ENCODE assay signal across 8 cellular contexts in genomic region chr17:21286066-21286770, GRCh38. TPM values are rescaled to one million over a fixed set of nuclear protein-coding genes. Genes with fewer than 3 reads are reported as not detected.
DNase-seq lines count a peak whose midpoint lies in the region; ATAC-seq lines count a peak whose summit lies in the region.

No MANE protein-coding gene starts in this region.

- ATAC-seq in HG03159 (IDR thresholded peaks at IDR 0.05; ENCODE audit: unreplicated experiment) (no peak), HG02970 (IDR thresholded peaks at IDR 0.05; ENCODE audit: low FRiP score, unreplicated experiment) (no peak)

- peak; percentile 54 for DNase-seq in stimulated activated CD4-positive, alpha-beta T cell treated with anti-CD3 and anti-CD28 coated beads, Interleukin-15, amount 100 ng/mL, for 24 hours
- no peak for DNase-seq in stimulated activated CD4-positive, alpha-beta T cell treated with anti-CD3 and anti-CD28 coated beads, Interleukin-4, amount 100 ng/mL, for 4 hours
- DNase-seq in NCI-H2196 (lab: John Stamatoyannopoulos, UW; ENCODE audit: unreplicated experiment) (peak; percentile 45), glomerular endothelial cell (ENCODE audit: extremely low read depth, low read depth, low spot score) (peak; percentile 77), occipital lobe (lab: John Stamatoyannopoulos, UW) (peak; percentile 39)
- peak; percentile 49 to 53 for DNase-seq in activated T-cell treated with anti-CD3 and anti-CD28 coated beads, Interleukin-2, amount 50 U/mL, for 48 hours

RNA-seq across cellular contexts. Expression of gene MAP2K3, which starts 1.7 kb away (rescaled TPM):
- total RNA-seq in glomerular endothelial cell (42.8 and 55.8 TPM in 2 replicates), occipital lobe (1.7 TPM)

RNA-seq across cellular contexts. Expression of gene NATD1, which starts 33.0 kb away (rescaled TPM):
- 12.1 and 13.9 TPM in 2 replicates for total RNA-seq in glomerular endothelial cell
- 1.1 TPM for total RNA-seq in occipital lobe

Comparison
In these comparisons a context has a peak if more than half of its experiments do, and no peak if none do; other contexts are left out.
1. DNase-seq: peak in stimulated activated CD4-positive, alpha-beta T cell treated with anti-CD3 and anti-CD28 coated beads, Interleukin-15, amount 100 ng/mL, for 24 hours (single experiment), NCI-H2196 (single experiment), activated T-cell treated with anti-CD3 and anti-CD28 coated beads, Interleukin-2, amount 50 U/mL, for 48 hours (2 of 2), glomerular endothelial cell (single experiment) and occipital lobe (single experiment); none in stimulated activated CD4-positive, alpha-beta T cell treated with anti-CD3 and anti-CD28 coated beads, Interleukin-4, amount 100 ng/mL, for 4 hours (0 of 2).
2. RNA of gene MAP2K3, which starts 1.7 kb away (total RNA-seq): 42.8 to 55.8 TPM in glomerular endothelial cell; 1.7 TPM in occipital lobe (single experiment); every median in the first group is over 10 times any median in the second.